Comparison of ENCODE assay signal across 26 cellular contexts in the genomic region with DNA sequence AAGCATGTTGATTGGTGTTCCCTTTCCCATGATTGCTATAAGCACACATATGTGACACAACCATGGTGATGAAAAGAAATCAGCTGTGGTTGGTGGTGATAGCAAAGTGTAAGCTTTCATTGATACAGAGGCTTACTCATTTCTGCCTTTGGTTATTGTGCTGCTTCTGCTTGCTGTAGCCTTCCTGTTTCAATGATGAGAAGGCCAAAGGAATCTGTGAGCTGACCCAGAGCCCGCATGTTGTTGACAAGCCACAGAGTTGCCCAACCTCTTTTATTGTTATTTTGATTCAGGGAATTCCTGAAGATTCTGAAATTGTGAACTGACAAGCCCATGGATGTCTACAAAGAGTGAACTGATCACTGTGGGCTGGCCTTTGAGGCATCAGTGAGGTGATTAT.
A peak's percentile ranks its signal among the peaks of the same experiment; 100 is the strongest.
DNase-seq lines count a peak whose midpoint lies in the region; ATAC-seq, FAIRE-seq and TF ChIP-seq lines count a peak whose summit lies in the region.
"Had no signal": no experiment of that assay in that cellular context is flagged by ENCODE, and none has a peak within 500 bp of the region (broad histone marks: within the 10 kb centered on the region; RNA-seq: fewer than 3 reads in every experiment).

No MANE protein-coding gene starts in this region.

- no TSS peak for BruUV-seq in GM12878 (replicated peaks; lab: Mats Ljungman, UMichigan)

- no peak for TF ChIP-seq RAD21 in GM12878 (IDR thresholded peaks at IDR 0.05; ENCODE audit: insufficient read depth, low read depth, low read length)

- no peak overlapping the region for H3K4me3 ChIP-seq in GM12878
- H3K4me3 ChIP-seq: A549, body of pancreas had no signal

- TF ChIP-seq EP300 in GM12878 (IDR thresholded peaks at IDR 0.05; ENCODE audit: borderline replicate concordance in 1 of 2, control insufficient read depth in 1 of 2, low read depth in 2 of 2, low read length in 2 of 2): no peak

- no peak for FAIRE-seq in GM12878 (lab: Jason Lieb, UNC)
- FAIRE-seq: A549, endometrium, frontal cortex, urothelium cell line had no signal

- RAD21 ChIA-PET in GM12878 (lab: Charles Lee; ENCODE audit: unreplicated experiment): interaction anchor here (1.2 kb wide), 1 partner anchor 159 kb away, joined by 4 read pairs; no protein-coding TSS in a partner anchor

- H3K36me3 ChIP-seq in GM12878 (ENCODE audit: control insufficient read depth in 2 of 2, insufficient read depth in 2 of 2, low read length in 1 of 2): no peaks in the 10 kb centered on the region

- no peak for TF ChIP-seq CTCF in GM12878 (IDR thresholded peaks at IDR 0.05 in 2 of 3, conservative IDR thresholded peaks at IDR 0.05 in 1 of 3; ENCODE audit: control insufficient read depth in 2 of 3, extremely low read depth in 1 of 3, insufficient read depth in 1 of 3, low read depth in 3 of 3, low read length in 3 of 3)
- TF ChIP-seq CTCF in foreskin keratinocyte (conservative IDR thresholded peaks at IDR 0.05): no peak

- no peaks in the 10 kb centered on the region; the same call in 2 of the 3 replicates for H3K9me3 ChIP-seq in GM12878 (replicated peaks; ENCODE audit: control insufficient read depth, insufficient read depth, low read length)
- H3K9me3 ChIP-seq: A549, body of pancreas had no signal

- H3K4me1 ChIP-seq in GM12878 (ENCODE audit: control insufficient read depth, insufficient read depth, low read length): no peaks in the 10 kb centered on the region
- no peaks in the 10 kb centered on the region for H3K4me1 ChIP-seq in foreskin keratinocyte
- H3K4me1 ChIP-seq: A549, body of pancreas had no signal

- CTCF ChIA-PET in GM12878 (lab: Yijun Ruan, JAX): interaction anchor here (1.2 to 1.6 kb wide), 4 partner anchors 10 to 133 kb away, joined by 3 to 4 read pairs (median 4); no protein-coding TSS in a partner anchor

- H3K79me2 ChIP-seq in GM12878 (ENCODE audit: control insufficient read depth, insufficient read depth, low read length): no peaks in the 10 kb centered on the region

- H3K27me3 ChIP-seq in GM12878 (replicated peaks in 1 of 2; ENCODE audit: control insufficient read depth in 2 of 2, insufficient read depth in 2 of 2, low read length in 1 of 2) (no peaks in the 10 kb centered on the region), foreskin keratinocyte (no peaks in the 10 kb centered on the region)
- H3K27me3 ChIP-seq: body of pancreas had no signal

- SMC1A ChIA-PET in GM12878 (lab: Charles Lee; ENCODE audit: uncharacterized antibody, unreplicated experiment): interaction anchor here (0.7 to 1.9 kb wide), 8 partner anchors 10 to 161 kb away, joined by 3 to 7 read pairs (median 4); no protein-coding TSS in a partner anchor

- peak; percentile 6 for DNase-seq in ELF-1 (ENCODE audit: low read depth, low spot score)
- DNase-seq in GM12878 (ENCODE audit: low read depth, low spot score): no peak
- peak; percentile 54 to 71 for DNase-seq in foreskin keratinocyte
- DNase-seq in cardiac septum (ENCODE audit: low spot score): no peak
- no peak for DNase-seq in activated gamma-delta T cell (lab: John Stamatoyannopoulos, UW)
- DNase-seq: activated CD4-positive, alpha-beta T cell treated with anti-CD3 and anti-CD28 coated beads, Interleukin-2, amount 10 ng/mL, durations not matched to agents 24 days and 14 days; activated CD8-positive, alpha-beta memory T cell treated with anti-CD3 and anti-CD28 coated beads, Interleukin-2, amount 10 ng/mL, durations not matched to agents 7 days and 5 days; activated naive CD8-positive, alpha-beta T cell treated with anti-CD3 and anti-CD28 coated beads, Interleukin-2, amount 10 ng/mL, durations not matched to agents 7 days and 5 days; body of pancreas; C1 segment of cervical spinal cord; DMS 273 treated with DMSO at 0.1 percent for 48 hours; GDM1; NCI-H187 treated with DMSO at 0.1 percent for 48 hours; NCI-H446; nucleus accumbens; stimulated activated CD4-positive, alpha-beta T cell treated with anti-CD3 and anti-CD28 coated beads, Interleukin-12 subunit alpha, Interleukin-12 subunit beta, amount 100 ng/mL, for 4 hours; T-helper 1 cell had no signal

- 29% methylated on average over 1 of the region's 1 CpG for WGBS in GM12878 (ENCODE audit: insufficient coverage, insufficient replicate concordance, low lambda C conversion rate, missing lambda C conversion rate)

- no peak overlapping the region for H2AFZ ChIP-seq in GM12878 (ENCODE audit: control insufficient read depth, low read depth, low read length)

- no peak overlapping the region for H3K4me2 ChIP-seq in GM12878 (ENCODE audit: control insufficient read depth, insufficient read depth)
- H3K4me2 ChIP-seq: A549, KMS-11 had no signal

- no peaks in the 10 kb centered on the region for H4K20me1 ChIP-seq in GM12878 (ENCODE audit: control insufficient read depth, insufficient read depth)

- ATAC-seq in GM21619 (IDR thresholded peaks at IDR 0.05; ENCODE audit: unreplicated experiment) (peak; percentile 76), GM12878 (peak; percentile 86), foreskin keratinocyte (peak; percentile 20), GM19328 (IDR thresholded peaks at IDR 0.05; ENCODE audit: unreplicated experiment) (no peak), GM18873 (IDR thresholded peaks at IDR 0.05; ENCODE audit: low FRiP score, unreplicated experiment) (no peak)
- ATAC-seq: A549; activated CD8-positive, alpha-beta memory T cell treated with anti-CD3 and anti-CD28 coated beads, Interleukin-2, amount 10 ng/mL, durations not matched to agents 7 days and 5 days; body of pancreas; Panc1 had no signal

- intact Hi-C loops in GM12878 (cut with micrococcal nuclease; ENCODE audit: unreplicated experiment): loop anchor here (2.0 kb wide), 1 partner anchor 25 kb away; no protein-coding TSS in a partner anchor
- intact Hi-C loops in cardiac septum (cut with DNase I): no loop called here

- no peak overlapping the region for H3K27ac ChIP-seq in GM12878 (ENCODE audit: control insufficient read depth, insufficient read depth)
- H3K27ac ChIP-seq in foreskin keratinocyte: no peak overlapping the region
- H3K27ac ChIP-seq: A549, body of pancreas, KMS-11 had no signal

- POLR2A ChIA-PET in GM12878 (lab: Charles Lee): no interaction called here

- no peak overlapping the region for H3K9ac ChIP-seq in GM12878 (ENCODE audit: control insufficient read depth, insufficient read depth, low read length)
- H3K9ac ChIP-seq: KMS-11 had no signal

- in situ Hi-C loops in GM12878 (cut with MboI): no loop called here

- TF ChIP-seq POLR2A in GM12878 (IDR thresholded peaks at IDR 0.05; ENCODE audit: low read depth, low read length): no peak

TF ChIP-seq in GM12878, 131 proteins besides CTCF, POLR2A, EP300 and RAD21:
- TF ChIP-seq MEF2A (IDR thresholded peaks at IDR 0.05; ENCODE audit: insufficient read depth, low read depth, low read length): no peak
- no peak for TF ChIP-seq CHD4 (IDR thresholded peaks at IDR 0.05)
- TF ChIP-seq, protein P1, sequence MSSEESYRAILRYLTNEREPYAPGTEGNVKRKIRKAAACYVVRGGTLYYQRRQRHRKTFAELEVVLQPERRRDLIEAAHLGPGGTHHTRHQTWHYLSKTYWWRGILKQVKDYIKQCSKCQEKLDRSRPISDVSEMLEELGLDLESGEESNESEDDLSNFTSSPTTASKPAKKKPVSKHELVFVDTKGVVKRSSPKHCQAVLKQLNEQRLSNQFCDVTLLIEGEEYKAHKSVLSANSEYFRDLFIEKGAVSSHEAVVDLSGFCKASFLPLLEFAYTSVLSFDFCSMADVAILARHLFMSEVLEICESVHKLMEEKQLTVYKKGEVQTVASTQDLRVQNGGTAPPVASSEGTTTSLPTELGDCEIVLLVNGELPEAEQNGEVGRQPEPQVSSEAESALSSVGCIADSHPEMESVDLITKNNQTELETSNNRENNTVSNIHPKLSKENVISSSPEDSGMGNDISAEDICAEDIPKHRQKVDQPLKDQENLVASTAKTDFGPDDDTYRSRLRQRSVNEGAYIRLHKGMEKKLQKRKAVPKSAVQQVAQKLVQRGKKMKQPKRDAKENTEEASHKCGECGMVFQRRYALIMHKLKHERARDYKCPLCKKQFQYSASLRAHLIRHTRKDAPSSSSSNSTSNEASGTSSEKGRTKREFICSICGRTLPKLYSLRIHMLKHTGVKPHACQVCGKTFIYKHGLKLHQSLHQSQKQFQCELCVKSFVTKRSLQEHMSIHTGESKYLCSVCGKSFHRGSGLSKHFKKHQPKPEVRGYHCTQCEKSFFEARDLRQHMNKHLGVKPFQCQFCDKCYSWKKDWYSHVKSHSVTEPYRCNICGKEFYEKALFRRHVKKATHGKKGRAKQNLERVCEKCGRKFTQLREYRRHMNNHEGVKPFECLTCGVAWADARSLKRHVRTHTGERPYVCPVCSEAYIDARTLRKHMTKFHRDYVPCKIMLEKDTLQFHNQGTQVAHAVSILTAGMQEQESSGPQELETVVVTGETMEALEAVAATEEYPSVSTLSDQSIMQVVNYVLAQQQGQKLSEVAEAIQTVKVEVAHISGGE (CRISPR knock-in tag; IDR thresholded peaks at IDR 0.05): no peak
- TF ChIP-seq SMAD1 (IDR thresholded peaks at IDR 0.05; ENCODE audit: low read depth, partially characterized antibody): no peak
- TF ChIP-seq ZNF24 (IDR thresholded peaks at IDR 0.05): no peak
- TF ChIP-seq, protein P2, sequence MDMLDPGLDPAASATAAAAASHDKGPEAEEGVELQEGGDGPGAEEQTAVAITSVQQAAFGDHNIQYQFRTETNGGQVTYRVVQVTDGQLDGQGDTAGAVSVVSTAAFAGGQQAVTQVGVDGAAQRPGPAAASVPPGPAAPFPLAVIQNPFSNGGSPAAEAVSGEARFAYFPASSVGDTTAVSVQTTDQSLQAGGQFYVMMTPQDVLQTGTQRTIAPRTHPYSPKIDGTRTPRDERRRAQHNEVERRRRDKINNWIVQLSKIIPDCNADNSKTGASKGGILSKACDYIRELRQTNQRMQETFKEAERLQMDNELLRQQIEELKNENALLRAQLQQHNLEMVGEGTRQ (IDR thresholded peaks at IDR 0.05; ENCODE audit: borderline replicate concordance, low read depth, low read length): no peak
- TF ChIP-seq SIX5 (IDR thresholded peaks at IDR 0.05; ENCODE audit: low read depth, low read length, severe bottlenecking): no peak
- no peak for TF ChIP-seq BACH1 (IDR thresholded peaks at IDR 0.05; ENCODE audit: borderline replicate concordance)
- TF ChIP-seq TCF12 (IDR thresholded peaks at IDR 0.05; ENCODE audit: low read depth, low read length): no peak
- TF ChIP-seq KAT2A (conservative IDR thresholded peaks at IDR 0.05; ENCODE audit: control insufficient read depth, low read depth, low read length): no peak
- TF ChIP-seq CREB1 (IDR thresholded peaks at IDR 0.05; ENCODE audit: low read depth): no peak

Comparison
In these comparisons a context has a peak if more than half of its experiments do, and no peak if none do; other contexts are left out.
1. DNase-seq: peak in ELF-1 (single experiment) and foreskin keratinocyte (2 of 2); none in GM12878 (single experiment), cardiac septum (single experiment) and activated gamma-delta T cell (single experiment).
2. ATAC-seq: peak in GM21619 (single experiment), GM12878 (single experiment) and foreskin keratinocyte (single experiment); none in GM19328 (single experiment) and GM18873 (single experiment).